In genomic region chr2:170716851-170717598, GRCh38 we compare ENCODE assay signal across 1 cellular context.
TF ChIP-seq lines count a peak whose summit lies in the region.

No MANE protein-coding gene starts in this region.

TF ChIP-seq in HepG2, 621 proteins besides CTCF, POLR2A, EP300 and RAD21 (continued from another document and continues in another):
- TF ChIP-seq TRAFD1 (CRISPR knock-in tag; IDR thresholded peaks at IDR 0.05; ENCODE audit: borderline replicate concordance) (peak; percentile 84; the same call in 1 of the 2 replicates), CHD2 (IDR thresholded peaks at IDR 0.05; ENCODE audit: low read depth, low read length) (no peak), ARID4A (CRISPR knock-in tag; IDR thresholded peaks at IDR 0.05; ENCODE audit: borderline replicate concordance) (peak; percentile 92), ZFAT (CRISPR knock-in tag; conservative IDR thresholded peaks at IDR 0.05) (no peak), PBX3 (CRISPR knock-in tag; IDR thresholded peaks at IDR 0.05; ENCODE audit: borderline replicate concordance) (no peak; the same call in 1 of the 2 replicates), ARNT2 (CRISPR knock-in tag; IDR thresholded peaks at IDR 0.05; ENCODE audit: low read depth) (peak; percentile 81), ADNP (CRISPR knock-in tag; IDR thresholded peaks at IDR 0.05) (no peak), ZNF761 (CRISPR knock-in tag; conservative IDR thresholded peaks at IDR 0.05) (peak; percentile 90), SPEN (CRISPR knock-in tag; IDR thresholded peaks at IDR 0.05; ENCODE audit: low read depth) (peak; percentile 85), NR2F2 (IDR thresholded peaks at IDR 0.05; ENCODE audit: borderline replicate concordance, low read depth) (no peak), JUN (CRISPR knock-in tag; IDR thresholded peaks at IDR 0.05) (no peak; the same call in none of the 2 replicates), ZBTB40 (IDR thresholded peaks at IDR 0.05) (no peak), ZBTB40 (CRISPR knock-in tag; IDR thresholded peaks at IDR 0.05) (peak; percentile 81), MIER2 (CRISPR knock-in tag; IDR thresholded peaks at IDR 0.05) (peak; percentile 47; the same call in 1 of the 2 replicates), BORCS8-MEF2B (CRISPR knock-in tag; IDR thresholded peaks at IDR 0.05) (peak; percentile 76), IKZF5 (CRISPR knock-in tag; IDR thresholded peaks at IDR 0.05) (peak; percentile 64; the same call in 1 of the 2 replicates), KDM3A (CRISPR knock-in tag; IDR thresholded peaks at IDR 0.05; ENCODE audit: low read depth) (0 out of 2 replicates have a peak, but pooled peaks have one; percentile 85), TCF7 (IDR thresholded peaks at IDR 0.05; ENCODE audit: low read depth) (peak; percentile 13; the same call in 1 of the 2 replicates), FOXO1 (CRISPR knock-in tag; IDR thresholded peaks at IDR 0.05) (no peak; the same call in 1 of the 2 replicates), KLF12 (CRISPR knock-in tag; IDR thresholded peaks at IDR 0.05; ENCODE audit: borderline replicate concordance) (peak; percentile 75; the same call in 1 of the 2 replicates), CENPX (CRISPR knock-in tag; IDR thresholded peaks at IDR 0.05) (no peak), MIXL1 (CRISPR knock-in tag; IDR thresholded peaks at IDR 0.05) (no peak), NCOA1 (CRISPR knock-in tag; IDR thresholded peaks at IDR 0.05) (no peak), PHB2 (IDR thresholded peaks at IDR 0.05; ENCODE audit: partially characterized antibody) (no peak), RFXANK (CRISPR knock-in tag; IDR thresholded peaks at IDR 0.05) (no peak), GPN1 (CRISPR knock-in tag; IDR thresholded peaks at IDR 0.05; ENCODE audit: borderline replicate concordance) (0 out of 2 replicates have a peak, but pooled peaks have one; percentile 35)
- TF ChIP-seq, protein P1, sequence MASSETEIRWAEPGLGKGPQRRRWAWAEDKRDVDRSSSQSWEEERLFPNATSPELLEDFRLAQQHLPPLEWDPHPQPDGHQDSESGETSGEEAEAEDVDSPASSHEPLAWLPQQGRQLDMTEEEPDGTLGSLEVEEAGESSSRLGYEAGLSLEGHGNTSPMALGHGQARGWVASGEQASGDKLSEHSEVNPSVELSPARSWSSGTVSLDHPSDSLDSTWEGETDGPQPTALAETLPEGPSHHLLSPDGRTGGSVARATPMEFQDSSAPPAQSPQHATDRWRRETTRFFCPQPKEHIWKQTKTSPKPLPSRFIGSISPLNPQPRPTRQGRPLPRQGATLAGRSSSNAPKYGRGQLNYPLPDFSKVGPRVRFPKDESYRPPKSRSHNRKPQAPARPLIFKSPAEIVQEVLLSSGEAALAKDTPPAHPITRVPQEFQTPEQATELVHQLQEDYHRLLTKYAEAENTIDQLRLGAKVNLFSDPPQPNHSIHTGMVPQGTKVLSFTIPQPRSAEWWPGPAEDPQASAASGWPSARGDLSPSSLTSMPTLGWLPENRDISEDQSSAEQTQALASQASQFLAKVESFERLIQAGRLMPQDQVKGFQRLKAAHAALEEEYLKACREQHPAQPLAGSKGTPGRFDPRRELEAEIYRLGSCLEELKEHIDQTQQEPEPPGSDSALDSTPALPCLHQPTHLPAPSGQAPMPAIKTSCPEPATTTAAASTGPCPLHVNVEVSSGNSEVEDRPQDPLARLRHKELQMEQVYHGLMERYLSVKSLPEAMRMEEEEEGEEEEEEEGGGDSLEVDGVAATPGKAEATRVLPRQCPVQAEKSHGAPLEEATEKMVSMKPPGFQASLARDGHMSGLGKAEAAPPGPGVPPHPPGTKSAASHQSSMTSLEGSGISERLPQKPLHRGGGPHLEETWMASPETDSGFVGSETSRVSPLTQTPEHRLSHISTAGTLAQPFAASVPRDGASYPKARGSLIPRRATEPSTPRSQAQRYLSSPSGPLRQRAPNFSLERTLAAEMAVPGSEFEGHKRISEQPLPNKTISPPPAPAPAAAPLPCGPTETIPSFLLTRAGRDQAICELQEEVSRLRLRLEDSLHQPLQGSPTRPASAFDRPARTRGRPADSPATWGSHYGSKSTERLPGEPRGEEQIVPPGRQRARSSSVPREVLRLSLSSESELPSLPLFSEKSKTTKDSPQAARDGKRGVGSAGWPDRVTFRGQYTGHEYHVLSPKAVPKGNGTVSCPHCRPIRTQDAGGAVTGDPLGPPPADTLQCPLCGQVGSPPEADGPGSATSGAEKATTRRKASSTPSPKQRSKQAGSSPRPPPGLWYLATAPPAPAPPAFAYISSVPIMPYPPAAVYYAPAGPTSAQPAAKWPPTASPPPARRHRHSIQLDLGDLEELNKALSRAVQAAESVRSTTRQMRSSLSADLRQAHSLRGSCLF (CRISPR knock-in tag; IDR thresholded peaks at IDR 0.05; ENCODE audit: borderline replicate concordance), result no peak; the same call in 1 of the 2 replicates
- TF ChIP-seq, protein P2, sequence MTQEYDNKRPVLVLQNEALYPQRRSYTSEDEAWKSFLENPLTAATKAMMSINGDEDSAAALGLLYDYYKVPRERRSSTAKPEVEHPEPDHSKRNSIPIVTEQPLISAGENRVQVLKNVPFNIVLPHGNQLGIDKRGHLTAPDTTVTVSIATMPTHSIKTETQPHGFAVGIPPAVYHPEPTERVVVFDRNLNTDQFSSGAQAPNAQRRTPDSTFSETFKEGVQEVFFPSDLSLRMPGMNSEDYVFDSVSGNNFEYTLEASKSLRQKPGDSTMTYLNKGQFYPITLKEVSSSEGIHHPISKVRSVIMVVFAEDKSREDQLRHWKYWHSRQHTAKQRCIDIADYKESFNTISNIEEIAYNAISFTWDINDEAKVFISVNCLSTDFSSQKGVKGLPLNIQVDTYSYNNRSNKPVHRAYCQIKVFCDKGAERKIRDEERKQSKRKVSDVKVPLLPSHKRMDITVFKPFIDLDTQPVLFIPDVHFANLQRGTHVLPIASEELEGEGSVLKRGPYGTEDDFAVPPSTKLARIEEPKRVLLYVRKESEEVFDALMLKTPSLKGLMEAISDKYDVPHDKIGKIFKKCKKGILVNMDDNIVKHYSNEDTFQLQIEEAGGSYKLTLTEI (CRISPR knock-in tag; conservative IDR thresholded peaks at IDR 0.05), result no peak; the same call in 1 of the 2 replicates
